In genomic region chr1:167905182-167905581, GRCh38 we compare ENCODE assay signal across 1 cellular context.
A peak's percentile ranks its signal among the peaks of the same experiment; 100 is the strongest.
TF ChIP-seq lines count a peak whose summit lies in the region.

No MANE protein-coding gene starts in this region.

TF ChIP-seq in K562, 482 proteins besides CTCF, POLR2A, EP300 and RAD21:
- TF ChIP-seq ZNF778 (CRISPR knock-in tag; IDR thresholded peaks at IDR 0.05) (no peak), DACH1 (IDR thresholded peaks at IDR 0.05; ENCODE audit: partially characterized antibody) (peak; percentile 79), RBM22 (IDR thresholded peaks at IDR 0.05; ENCODE audit: low read depth, low read length, poor library complexity, severe bottlenecking) (no peak), ZNF766 (CRISPR knock-in tag; conservative IDR thresholded peaks at IDR 0.05) (no peak), ZKSCAN1 (IDR thresholded peaks at IDR 0.05; ENCODE audit: low read depth, low read length) (no peak), ZFX (CRISPR knock-in tag; IDR thresholded peaks at IDR 0.05) (0 out of 2 replicates have a peak, but pooled peaks have one; percentile 17)
- TF ChIP-seq, protein P1, sequence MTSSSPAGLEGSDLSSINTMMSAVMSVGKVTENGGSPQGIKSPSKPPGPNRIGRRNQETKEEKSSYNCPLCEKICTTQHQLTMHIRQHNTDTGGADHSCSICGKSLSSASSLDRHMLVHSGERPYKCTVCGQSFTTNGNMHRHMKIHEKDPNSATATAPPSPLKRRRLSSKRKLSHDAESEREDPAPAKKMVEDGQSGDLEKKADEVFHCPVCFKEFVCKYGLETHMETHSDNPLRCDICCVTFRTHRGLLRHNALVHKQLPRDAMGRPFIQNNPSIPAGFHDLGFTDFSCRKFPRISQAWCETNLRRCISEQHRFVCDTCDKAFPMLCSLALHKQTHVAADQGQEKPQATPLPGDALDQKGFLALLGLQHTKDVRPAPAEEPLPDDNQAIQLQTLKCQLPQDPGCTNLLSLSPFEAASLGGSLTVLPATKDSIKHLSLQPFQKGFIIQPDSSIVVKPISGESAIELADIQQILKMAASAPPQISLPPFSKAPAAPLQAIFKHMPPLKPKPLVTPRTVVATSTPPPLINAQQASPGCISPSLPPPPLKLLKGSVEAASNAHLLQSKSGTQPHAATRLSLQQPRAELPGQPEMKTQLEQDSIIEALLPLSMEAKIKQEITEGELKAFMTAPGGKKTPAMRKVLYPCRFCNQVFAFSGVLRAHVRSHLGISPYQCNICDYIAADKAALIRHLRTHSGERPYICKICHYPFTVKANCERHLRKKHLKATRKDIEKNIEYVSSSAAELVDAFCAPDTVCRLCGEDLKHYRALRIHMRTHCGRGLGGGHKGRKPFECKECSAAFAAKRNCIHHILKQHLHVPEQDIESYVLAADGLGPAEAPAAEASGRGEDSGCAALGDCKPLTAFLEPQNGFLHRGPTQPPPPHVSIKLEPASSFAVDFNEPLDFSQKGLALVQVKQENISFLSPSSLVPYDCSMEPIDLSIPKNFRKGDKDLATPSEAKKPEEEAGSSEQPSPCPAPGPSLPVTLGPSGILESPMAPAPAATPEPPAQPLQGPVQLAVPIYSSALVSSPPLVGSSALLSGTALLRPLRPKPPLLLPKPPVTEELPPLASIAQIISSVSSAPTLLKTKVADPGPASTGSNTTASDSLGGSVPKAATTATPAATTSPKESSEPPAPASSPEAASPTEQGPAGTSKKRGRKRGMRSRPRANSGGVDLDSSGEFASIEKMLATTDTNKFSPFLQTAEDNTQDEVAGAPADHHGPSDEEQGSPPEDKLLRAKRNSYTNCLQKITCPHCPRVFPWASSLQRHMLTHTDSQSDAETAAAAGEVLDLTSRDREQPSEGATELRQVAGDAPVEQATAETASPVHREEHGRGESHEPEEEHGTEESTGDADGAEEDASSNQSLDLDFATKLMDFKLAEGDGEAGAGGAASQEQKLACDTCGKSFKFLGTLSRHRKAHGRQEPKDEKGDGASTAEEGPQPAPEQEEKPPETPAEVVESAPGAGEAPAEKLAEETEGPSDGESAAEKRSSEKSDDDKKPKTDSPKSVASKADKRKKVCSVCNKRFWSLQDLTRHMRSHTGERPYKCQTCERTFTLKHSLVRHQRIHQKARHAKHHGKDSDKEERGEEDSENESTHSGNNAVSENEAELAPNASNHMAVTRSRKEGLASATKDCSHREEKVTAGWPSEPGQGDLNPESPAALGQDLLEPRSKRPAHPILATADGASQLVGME (CRISPR knock-in tag; IDR thresholded peaks at IDR 0.05), result no peak
- TF ChIP-seq, protein P2, sequence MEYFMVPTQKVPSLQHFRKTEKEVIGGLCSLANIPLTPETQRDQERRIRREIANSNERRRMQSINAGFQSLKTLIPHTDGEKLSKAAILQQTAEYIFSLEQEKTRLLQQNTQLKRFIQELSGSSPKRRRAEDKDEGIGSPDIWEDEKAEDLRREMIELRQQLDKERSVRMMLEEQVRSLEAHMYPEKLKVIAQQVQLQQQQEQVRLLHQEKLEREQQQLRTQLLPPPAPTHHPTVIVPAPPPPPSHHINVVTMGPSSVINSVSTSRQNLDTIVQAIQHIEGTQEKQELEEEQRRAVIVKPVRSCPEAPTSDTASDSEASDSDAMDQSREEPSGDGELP (CRISPR knock-in tag; IDR thresholded peaks at IDR 0.05; ENCODE audit: borderline replicate concordance), result peak; percentile 27; the same call in 1 of the 2 replicates
